In genomic region chr7:135160858-135161653, GRCh38 we compare ENCODE assay signal across 9 cellular contexts. TPM values are rescaled to one million over a fixed set of nuclear protein-coding genes. Genes with fewer than 3 reads are reported as not detected.
DNase-seq lines count a peak whose midpoint lies in the region; FAIRE-seq and TF ChIP-seq lines count a peak whose summit lies in the region.
"Had no signal": no experiment of that assay in that cellular context is flagged by ENCODE, and none has a peak within 500 bp of the region (broad histone marks: within the 10 kb centered on the region; RNA-seq: fewer than 3 reads in every experiment).

No MANE protein-coding gene starts in this region.

- peaks cover 14% of the 10 kb centered on the region for H3K36me3 ChIP-seq in PC-9 (ENCODE audit: low read depth)
- H3K36me3 ChIP-seq in esophagus squamous epithelium: peaks cover 10 to 47% (median 14%) of the 10 kb centered on the region in 3 donors
- no peaks in the 10 kb centered on the region for H3K36me3 ChIP-seq in smooth muscle cell (ENCODE audit: low read depth)

- POLR2A ChIA-PET in PC-9 (lab: Charles Lee; ENCODE audit: unreplicated experiment): no interaction called here

- H3K9me3 ChIP-seq in PC-9 (ENCODE audit: insufficient read depth, low read depth) (peaks cover 32% of the 10 kb centered on the region), esophagus squamous epithelium (peaks cover 0 to 13% (median 6%) of the 10 kb centered on the region in 3 donors), smooth muscle cell (replicated peaks; ENCODE audit: low read depth) (peaks cover 4% of the 10 kb centered on the region)

- CTCF ChIA-PET in PC-9 (lab: Charles Lee): no interaction called here

- H3K4me1 ChIP-seq in PC-9 (replicated peaks; ENCODE audit: insufficient read depth) (peaks cover 14% of the 10 kb centered on the region), esophagus squamous epithelium (peaks cover 0 to 59% (median 32%) of the 10 kb centered on the region in 3 donors), smooth muscle cell (ENCODE audit: low read depth) (peaks cover 13% of the 10 kb centered on the region)

- WGBS in esophagus squamous epithelium, 2 donors: 58 to 66% methylated on average over 9 of the region's 9 CpGs
- WGBS in smooth muscle cell (ENCODE audit: low lambda C conversion rate): 74% methylated on average over 9 of the region's 9 CpGs

- DNase-seq in GM19239 (ENCODE audit: insufficient read length, low spot score): no peak
- no peak for DNase-seq in PC-9
- no peak for DNase-seq in esophagus squamous epithelium (lab: John Stamatoyannopoulos, UW)
- no peak for DNase-seq in smooth muscle cell (lab: John Stamatoyannopoulos, UW; ENCODE audit: unreplicated experiment)
- DNase-seq in NCI-H1930 (lab: John Stamatoyannopoulos, UW): no peak
- no peak for DNase-seq in superior temporal gyrus (ENCODE audit: extremely low spot score)
- no peak for DNase-seq in GDM1 (lab: John Stamatoyannopoulos, UW)
- DNase-seq in cortex of kidney (lab: John Stamatoyannopoulos, UW): no peak
- DNase-seq: NCI-H526 treated with DMSO at 0.1 percent for 48 hours had no signal

- H3K79me2 ChIP-seq in PC-9 (ENCODE audit: low read depth): no peaks in the 10 kb centered on the region
- H3K79me2 ChIP-seq in smooth muscle cell (ENCODE audit: low read depth): no peaks in the 10 kb centered on the region

- BruUV-seq in PC-9 (replicated peaks; lab: Mats Ljungman, UMichigan): no TSS peak

- no peak overlapping the region for H3K4me2 ChIP-seq in PC-9
- peak overlapping the region; percentile 75 for H3K4me2 ChIP-seq in smooth muscle cell

- TF ChIP-seq CTCF in PC-9 (conservative IDR thresholded peaks at IDR 0.05) (no peak), esophagus squamous epithelium (IDR thresholded peaks at IDR 0.05) (peak in 2 of 6 experiments; percentile 7 to 11), smooth muscle cell (IDR thresholded peaks at IDR 0.05; ENCODE audit: borderline replicate concordance, insufficient read depth, poor library complexity, severe bottlenecking) (no peak)

- no peak for TF ChIP-seq POLR2A in esophagus squamous epithelium (IDR thresholded peaks at IDR 0.05)

- no peaks in the 10 kb centered on the region for H4K20me1 ChIP-seq in PC-9 (ENCODE audit: insufficient read depth)
- H4K20me1 ChIP-seq in smooth muscle cell (ENCODE audit: low read depth): no peaks in the 10 kb centered on the region

- intact Hi-C loops in PC-9 (cut with micrococcal nuclease; ENCODE audit: unreplicated experiment): no loop called here
- intact Hi-C loops in esophagus squamous epithelium (cut with DNase I): loop anchor here (10.0 kb wide), 2 partner anchors 176 to 476 kb away; partner anchors contain the start of gene AGBL3

- no peak overlapping the region for H3K9ac ChIP-seq in smooth muscle cell (ENCODE audit: low read depth)

- H3K27ac ChIP-seq in PC-9: peak overlapping the region; percentile 44
- peak overlapping the region in 3 of 4 donors; percentile 60 to 69 (median 62) for H3K27ac ChIP-seq in esophagus squamous epithelium
- H3K27ac ChIP-seq in smooth muscle cell (ENCODE audit: low read depth): peak overlapping the region; percentile 61

- H3K4me3 ChIP-seq in PC-9 (no peak overlapping the region), esophagus squamous epithelium (no peak overlapping the region), smooth muscle cell (no peak overlapping the region)

- FAIRE-seq in GM19239 (lab: Jason Lieb, UNC): peak; percentile 79

- H3K27me3 ChIP-seq in PC-9 (ENCODE audit: insufficient read depth, low read depth) (no peaks in the 10 kb centered on the region), esophagus squamous epithelium (no peaks in the 10 kb centered on the region), smooth muscle cell (ENCODE audit: low read depth) (no peaks in the 10 kb centered on the region)

- H3F3A ChIP-seq in PC-9 (ENCODE audit: insufficient read depth, low read depth): 0 out of 2 replicates have a peak, but pooled peaks cover 5% of the 10 kb centered on the region
- peaks cover 12% of the 10 kb centered on the region for H3F3A ChIP-seq in smooth muscle cell (ENCODE audit: low read depth)

- H3K9me2 ChIP-seq in PC-9 (ENCODE audit: insufficient read depth): no peaks in the 10 kb centered on the region

- no peak overlapping the region for H2AFZ ChIP-seq in PC-9
- no peak overlapping the region for H2AFZ ChIP-seq in smooth muscle cell (ENCODE audit: low read depth)

RNA-seq across cellular contexts. Expression of gene CYREN, which starts 9.5 kb away (rescaled TPM):
- total RNA-seq in PC-9 (2021) (70.5 and 76.0 TPM in 2 replicates), esophagus squamous epithelium (10 to 100 TPM; 19.0 to 53.8 (median 35.4) TPM), smooth muscle cell (24.7 and 33.4 TPM in 2 replicates)
- 38.2 and 43.9 TPM in 2 replicates for polyA plus RNA-seq in smooth muscle cell

RNA-seq across cellular contexts. Expression of gene TMEM140, which starts 13.2 kb away (rescaled TPM):
- total RNA-seq in PC-9 (2021): 0.25 and 0.92 TPM in 2 replicates
- 1 to 10 TPM in 3 of 4 donors, under 1 TPM in 1; 0.57 to 9.5 (median 5.2) TPM for total RNA-seq in esophagus squamous epithelium
- not detected in 2 replicates for total RNA-seq in smooth muscle cell
- polyA plus RNA-seq in smooth muscle cell: 5.6 and 5.8 TPM in 2 replicates

RNA-seq across cellular contexts. Expression of gene WDR91, which starts 50.3 kb away (rescaled TPM):
- total RNA-seq in PC-9 (2021): 7.6 and 8.4 TPM in 2 replicates
- total RNA-seq in esophagus squamous epithelium: 10 to 100 TPM; 19.6 to 29.0 (median 24.3) TPM
- 6.6 and 16.7 TPM in 2 replicates for total RNA-seq in smooth muscle cell
- polyA plus RNA-seq in smooth muscle cell: 6.8 and 12.7 TPM in 2 replicates
